In genomic region chr12:122528992-122529391, GRCh38 we compare ENCODE assay signal across 21 cellular contexts. TPM values are rescaled to one million over a fixed set of nuclear protein-coding genes. Genes with fewer than 3 reads are reported as not detected.
DNase-seq lines count a peak whose midpoint lies in the region; ATAC-seq and TF ChIP-seq lines count a peak whose summit lies in the region.
"Had no signal": no experiment of that assay in that cellular context is flagged by ENCODE, and none has a peak within 500 bp of the region (broad histone marks: within the 10 kb centered on the region; RNA-seq: fewer than 3 reads in every experiment).

No MANE protein-coding gene starts in this region.

- H3K4me3 ChIP-seq in Karpas-422 (ENCODE audit: low read length) (no peak overlapping the region), endodermal cell (ENCODE audit: low read length) (no peak overlapping the region)

- peaks cover 45% of the 10 kb centered on the region for H3K36me3 Mint-ChIP-seq in activated T-cell treated with anti-CD3 and anti-CD28 coated beads, Interleukin-2, amount 50 U/mL, for 24 hours (ENCODE audit: low read depth)
- H3K36me3 Mint-ChIP-seq in activated T-cell treated with anti-CD3 and anti-CD28 coated beads, Interleukin-2, amount 50 U/mL, for 72 hours (ENCODE audit: insufficient read depth in 2 of 2): peaks cover 8 to 40% of the 10 kb centered on the region in 2 donors
- peaks cover 55% of the 10 kb centered on the region for H3K36me3 Mint-ChIP-seq in activated T-helper 2 cell treated with anti-CD3 and anti-CD28 coated beads, Interferon-gamma antibody, Interleukin-2, Interleukin-4, amounts not matched to agents 10 μg/mL and 5 μg/mL and 100 μg/mL, durations not matched to agents 14 hours and 24 hours and 36 hours (ENCODE audit: low read depth)
- H3K36me3 Mint-ChIP-seq in endodermal cell (ENCODE audit: low read depth): peaks cover 29% of the 10 kb centered on the region

- no peak for ATAC-seq in activated T-cell treated with anti-CD3 and anti-CD28 coated beads, Interleukin-2, amount 50 U/mL, for 72 hours (replicated peaks in 1 of 2)
- ATAC-seq in HG02938 (IDR thresholded peaks at IDR 0.05; ENCODE audit: unreplicated experiment): no peak
- no peak for ATAC-seq in GM21737 (IDR thresholded peaks at IDR 0.05; ENCODE audit: unreplicated experiment)
- no peak for ATAC-seq in GM18867 (IDR thresholded peaks at IDR 0.05; ENCODE audit: unreplicated experiment)
- ATAC-seq: GM23338, HCT116, Right ventricle myocardium inferior had no signal

- H2AFZ ChIP-seq in Karpas-422 (ENCODE audit: low read length): no peak overlapping the region
- H2AFZ ChIP-seq: GM23338 had no signal

- H3K9ac ChIP-seq in Karpas-422 (ENCODE audit: low read length) (no peak overlapping the region), endodermal cell (ENCODE audit: extremely low read depth, low read length, poor library complexity, severe bottlenecking) (no peak overlapping the region)

- H3K4me1 ChIP-seq in Karpas-422 (ENCODE audit: low read length) (peaks cover 46% of the 10 kb centered on the region), endodermal cell (ENCODE audit: control insufficient read depth, insufficient read depth, low read length) (no peaks in the 10 kb centered on the region)

- H3K9me3 ChIP-seq in Karpas-422 (ENCODE audit: low read length): no peaks in the 10 kb centered on the region
- H3K9me3 ChIP-seq in endodermal cell (ENCODE audit: control insufficient read depth, low read length): no peaks in the 10 kb centered on the region

- H3K27me3 ChIP-seq in Karpas-422 (ENCODE audit: low read length) (no peaks in the 10 kb centered on the region), endodermal cell (ENCODE audit: control insufficient read depth, insufficient read depth, low read length, poor library complexity, severe bottlenecking) (no peaks in the 10 kb centered on the region)

- peaks cover 80% of the 10 kb centered on the region for H3K79me2 ChIP-seq in Karpas-422 (ENCODE audit: low read length)

- TF ChIP-seq CTCF in endodermal cell (conservative IDR thresholded peaks at IDR 0.05): no peak

- no peak overlapping the region for H3K4me3 Mint-ChIP-seq in activated T-cell treated with anti-CD3 and anti-CD28 coated beads, Interleukin-2, amount 50 U/mL, for 24 hours
- no peak overlapping the region for H3K4me3 Mint-ChIP-seq in activated T-cell treated with anti-CD3 and anti-CD28 coated beads, Interleukin-2, amount 50 U/mL, for 72 hours
- H3K4me3 Mint-ChIP-seq in activated T-helper 2 cell treated with anti-CD3 and anti-CD28 coated beads, Interferon-gamma antibody, Interleukin-2, Interleukin-4, amounts not matched to agents 10 μg/mL and 5 μg/mL and 100 μg/mL, durations not matched to agents 14 hours and 24 hours and 36 hours (ENCODE audit: low read depth): peak overlapping the region; percentile 30
- no peak overlapping the region for H3K4me3 Mint-ChIP-seq in endodermal cell
- H3K4me3 Mint-ChIP-seq: B cell, GM23338 had no signal

- 0 out of 2 replicates have a peak overlapping the region, but pooled peaks have one; percentile 24 for H3K27ac ChIP-seq in Karpas-422 (ENCODE audit: low read length)
- H3K27ac ChIP-seq in endodermal cell (ENCODE audit: low read depth, low read length): no peak overlapping the region

- WGBS in endodermal cell (ENCODE audit: insufficient coverage in 1 of 2, insufficient read length in 1 of 2), 2 experiments: 93 to 96% methylated on average over 3 to 6 of the region's 6 CpGs

- H3K36me3 ChIP-seq in Karpas-422 (ENCODE audit: insufficient read depth, low read length) (peaks cover 28% of the 10 kb centered on the region), endodermal cell (ENCODE audit: control insufficient read depth, insufficient read depth, low read length) (peaks cover 46% of the 10 kb centered on the region)

- H3K4me1 Mint-ChIP-seq in activated T-cell treated with anti-CD3 and anti-CD28 coated beads, Interleukin-2, amount 50 U/mL, for 24 hours (ENCODE audit: low read depth): peaks cover 17% of the 10 kb centered on the region
- peaks cover 6% of the 10 kb centered on the region for H3K4me1 Mint-ChIP-seq in activated T-cell treated with anti-CD3 and anti-CD28 coated beads, Interleukin-2, amount 50 U/mL, for 72 hours (ENCODE audit: low read depth)
- peaks cover 26% of the 10 kb centered on the region for H3K4me1 Mint-ChIP-seq in activated T-helper 2 cell treated with anti-CD3 and anti-CD28 coated beads, Interferon-gamma antibody, Interleukin-2, Interleukin-4, amounts not matched to agents 10 μg/mL and 5 μg/mL and 100 μg/mL, durations not matched to agents 14 hours and 24 hours and 36 hours (ENCODE audit: low read depth)
- H3K4me1 Mint-ChIP-seq in endodermal cell: peaks cover 11% of the 10 kb centered on the region

- peak overlapping the region; percentile 92 for H3K4me2 ChIP-seq in Karpas-422 (ENCODE audit: low read depth, low read length, poor library complexity, severe bottlenecking)

- intact Hi-C loops in activated T-helper 2 cell treated with anti-CD3 and anti-CD28 coated beads, Interferon-gamma antibody, Interleukin-2, Interleukin-4, amounts not matched to agents 10 μg/mL and 5 μg/mL and 100 μg/mL, durations not matched to agents 14 hours and 24 hours and 36 hours (cut with micrococcal nuclease): loop anchor here (10.0 kb wide), 1 partner anchor 304 kb away; the partner anchor contains the start of gene DIABLO

- peaks cover 9% of the 10 kb centered on the region for H4K20me1 ChIP-seq in Karpas-422 (ENCODE audit: insufficient read depth, low read depth, low read length)

- no peaks in the 10 kb centered on the region for H3K9me3 Mint-ChIP-seq in activated T-cell treated with anti-CD3 and anti-CD28 coated beads, Interleukin-2, amount 50 U/mL, for 24 hours
- H3K9me3 Mint-ChIP-seq in activated T-cell treated with anti-CD3 and anti-CD28 coated beads, Interleukin-2, amount 50 U/mL, for 72 hours: no peaks in the 10 kb centered on the region
- no peaks in the 10 kb centered on the region for H3K9me3 Mint-ChIP-seq in activated T-helper 2 cell treated with anti-CD3 and anti-CD28 coated beads, Interferon-gamma antibody, Interleukin-2, Interleukin-4, amounts not matched to agents 10 μg/mL and 5 μg/mL and 100 μg/mL, durations not matched to agents 14 hours and 24 hours and 36 hours
- no peaks in the 10 kb centered on the region for H3K9me3 Mint-ChIP-seq in endodermal cell
- H3K9me3 Mint-ChIP-seq: CD4-positive, alpha-beta T cell; GM23338 had no signal

- H3K9me2 ChIP-seq in Karpas-422 (replicated peaks; ENCODE audit: insufficient read depth, low read length): no peaks in the 10 kb centered on the region

- DNase-seq in activated T-cell treated with anti-CD3 and anti-CD28 coated beads, Interleukin-2, amount 50 U/mL, for 24 hours: no peak
- no peak for DNase-seq in activated T-cell treated with anti-CD3 and anti-CD28 coated beads, Interleukin-2, amount 50 U/mL, for 72 hours
- no peak for DNase-seq in Karpas-422
- no peak for DNase-seq in activated T-helper 2 cell treated with anti-CD3 and anti-CD28 coated beads, Interferon-gamma antibody, Interleukin-2, Interleukin-4, amounts not matched to agents 10 μg/mL and 5 μg/mL and 100 μg/mL, durations not matched to agents 14 hours and 24 hours and 36 hours (ENCODE audit: low spot score)
- no peak for DNase-seq in endodermal cell
- DNase-seq: 8988T; CD4-positive, alpha-beta T cell; DMS153; EL; NCI-H1105; NCI-H2081; NCI-H2171 treated with DMSO at 0.1 percent for 48 hours; NCI-H446 treated with DMSO at 0.1 percent for 48 hours; NCI-H69 had no signal

- H3K27me3 Mint-ChIP-seq in activated T-cell treated with anti-CD3 and anti-CD28 coated beads, Interleukin-2, amount 50 U/mL, for 24 hours: no peaks in the 10 kb centered on the region
- H3K27me3 Mint-ChIP-seq in activated T-cell treated with anti-CD3 and anti-CD28 coated beads, Interleukin-2, amount 50 U/mL, for 72 hours (ENCODE audit: low read depth): no peaks in the 10 kb centered on the region
- no peaks in the 10 kb centered on the region for H3K27me3 Mint-ChIP-seq in activated T-helper 2 cell treated with anti-CD3 and anti-CD28 coated beads, Interferon-gamma antibody, Interleukin-2, Interleukin-4, amounts not matched to agents 10 μg/mL and 5 μg/mL and 100 μg/mL, durations not matched to agents 14 hours and 24 hours and 36 hours (ENCODE audit: low read depth)
- H3K27me3 Mint-ChIP-seq in endodermal cell (ENCODE audit: insufficient read depth): no peaks in the 10 kb centered on the region
- H3K27me3 Mint-ChIP-seq: B cell; CD4-positive, alpha-beta T cell had no signal

- H3K27ac Mint-ChIP-seq in activated T-cell treated with anti-CD3 and anti-CD28 coated beads, Interleukin-2, amount 50 U/mL, for 24 hours: peak overlapping the region; percentile 40
- no peak overlapping the region for H3K27ac Mint-ChIP-seq in activated T-cell treated with anti-CD3 and anti-CD28 coated beads, Interleukin-2, amount 50 U/mL, for 72 hours
- no peak overlapping the region for H3K27ac Mint-ChIP-seq in activated T-helper 2 cell treated with anti-CD3 and anti-CD28 coated beads, Interferon-gamma antibody, Interleukin-2, Interleukin-4, amounts not matched to agents 10 μg/mL and 5 μg/mL and 100 μg/mL, durations not matched to agents 14 hours and 24 hours and 36 hours
- H3K27ac Mint-ChIP-seq in endodermal cell: no peak overlapping the region
- H3K27ac Mint-ChIP-seq: B cell; CD4-positive, alpha-beta T cell; GM23338 had no signal

RNA-seq across cellular contexts. Expression of gene KNTC1, which starts 1.9 kb away (rescaled TPM):
- total RNA-seq in activated T-cell treated with anti-CD3 and anti-CD28 coated beads, Interleukin-2, amount 50 U/mL, for 72 hours: 100 to 1,000 TPM; 154 to 186 TPM
- 25.4 and 65.9 TPM in 2 replicates for total RNA-seq in Karpas-422 (2014; rRNA removed; shearing (Covaris generic); ENCODE audit: low replicate concordance)
- total RNA-seq in activated T-helper 2 cell treated with anti-CD3 and anti-CD28 coated beads, Interferon-gamma antibody, Interleukin-2, Interleukin-4, amounts not matched to agents 10 μg/mL and 5 μg/mL and 100 μg/mL, durations not matched to agents 14 hours and 24 hours and 36 hours: 121 and 122 TPM in 2 replicates
- total RNA-seq in endodermal cell: 100 to 1,000 TPM in 1 of 2 donors, 10 to 100 TPM in 1; 86.7 to 115 TPM
- polyA plus RNA-seq in endodermal cell (2013, experiment 1 of 2): 91.5 TPM
- polyA plus RNA-seq in endodermal cell (2013, experiment 2 of 2): 92.4 TPM

RNA-seq across cellular contexts. Expression of gene RSRC2, which starts 2.3 kb away (rescaled TPM):
- total RNA-seq in activated T-cell treated with anti-CD3 and anti-CD28 coated beads, Interleukin-2, amount 50 U/mL, for 72 hours: 100 to 1,000 TPM in 1 of 2 donors, 10 to 100 TPM in 1; 98.0 to 108 TPM
- 71.4 and 71.9 TPM in 2 replicates for total RNA-seq in Karpas-422 (2014; rRNA removed; shearing (Covaris generic); ENCODE audit: low replicate concordance)
- 105 and 107 TPM in 2 replicates for total RNA-seq in activated T-helper 2 cell treated with anti-CD3 and anti-CD28 coated beads, Interferon-gamma antibody, Interleukin-2, Interleukin-4, amounts not matched to agents 10 μg/mL and 5 μg/mL and 100 μg/mL, durations not matched to agents 14 hours and 24 hours and 36 hours
- 100 to 1,000 TPM in 1 of 2 donors, 10 to 100 TPM in 1; 88.1 to 111 TPM for total RNA-seq in endodermal cell
- polyA plus RNA-seq in endodermal cell (2013, experiment 1 of 2): 105 TPM
- 99.7 TPM for polyA plus RNA-seq in endodermal cell (2013, experiment 2 of 2)

RNA-seq across cellular contexts. Expression of gene ZCCHC8, which starts 28.3 kb away (rescaled TPM):
- 10 to 100 TPM; 50.7 to 53.9 TPM for total RNA-seq in activated T-cell treated with anti-CD3 and anti-CD28 coated beads, Interleukin-2, amount 50 U/mL, for 72 hours
- total RNA-seq in Karpas-422 (2014; rRNA removed; shearing (Covaris generic); ENCODE audit: low replicate concordance): 30.8 and 35.3 TPM in 2 replicates
- total RNA-seq in activated T-helper 2 cell treated with anti-CD3 and anti-CD28 coated beads, Interferon-gamma antibody, Interleukin-2, Interleukin-4, amounts not matched to agents 10 μg/mL and 5 μg/mL and 100 μg/mL, durations not matched to agents 14 hours and 24 hours and 36 hours: 38.6 and 39.7 TPM in 2 replicates
- 10 to 100 TPM; 26.2 to 26.3 TPM for total RNA-seq in endodermal cell
- polyA plus RNA-seq in endodermal cell (2013, experiment 1 of 2): 29.1 TPM
- polyA plus RNA-seq in endodermal cell (2013, experiment 2 of 2): 27.7 TPM
